ENCODE assay signal across 22 cellular contexts in genomic region chr12:110568752-110569151, GRCh38.
"Had no signal": no experiment of that assay in that cellular context is flagged by ENCODE, and none has a peak within 500 bp of the region (broad histone marks: within the 10 kb centered on the region; RNA-seq: fewer than 3 reads in every experiment).

No MANE protein-coding gene starts in this region.

- H3K27ac ChIP-seq: dorsolateral prefrontal cortex, gastroesophageal sphincter, heart left ventricle, hepatocyte, neutrophil, pancreas, thoracic aorta, tibial nerve, upper lobe of left lung had no signal

- H3K27ac Mint-ChIP-seq: memory B cell had no signal

- H3K27me3 Mint-ChIP-seq: memory B cell; natural killer cell treated with Interleukin-12 subunit alpha and Interleukin-12 subunit beta and Interleukin-15 and Interleukin-18, amount 100 ng/mL, for 72 hours; stimulated activated memory B cell treated with anti-CD40 and anti-IgM and Interleukin-4, amounts not matched to agents 10 μg/mL and 1 μg/mL and 100 μg/mL, for 72 hours; stimulated activated naive CD8-positive, alpha-beta T cell treated with anti-CD3 and anti-CD28 coated beads, Interleukin-15, Interleukin-2, amounts not matched to agents 100 ng/mL and 50 ng/mL, for 24 hours had no signal

- H3K36me3 ChIP-seq: gastroesophageal sphincter, heart left ventricle, neutrophil, pancreas, thoracic aorta, tibial nerve, upper lobe of left lung had no signal

- H3K27me3 ChIP-seq: dorsolateral prefrontal cortex, gastroesophageal sphincter, heart left ventricle, hepatocyte, neutrophil, pancreas, tibial nerve, upper lobe of left lung had no signal

- ATAC-seq: gastroesophageal sphincter; heart left ventricle; left lobe of liver; natural killer cell treated with Interleukin-12 subunit alpha and Interleukin-12 subunit beta and Interleukin-15 and Interleukin-18, amount 100 ng/mL, for 72 hours; pancreas; sciatic nerve; stimulated activated memory B cell treated with anti-CD40 and anti-IgM and Interleukin-4, amounts not matched to agents 10 μg/mL and 1 μg/mL and 100 μg/mL, for 72 hours had no signal

- DNase-seq: dorsolateral prefrontal cortex; effector CD4-positive, alpha-beta T cell; heart left ventricle; kidney; pancreas; stimulated activated CD4-positive, alpha-beta T cell treated with anti-CD3 and anti-CD28 coated beads, Interleukin-2, amount 100 ng/mL, for 24 hours; stimulated activated CD4-positive, alpha-beta T cell treated with anti-CD3 and anti-CD28 coated beads, Interleukin-4, amount 100 ng/mL, for 4 hours; upper lobe of left lung had no signal

- H3K4me3 Mint-ChIP-seq: memory B cell; natural killer cell treated with Interleukin-12 subunit alpha and Interleukin-12 subunit beta and Interleukin-15 and Interleukin-18, amount 100 ng/mL, for 72 hours; neural crest cell; stimulated activated memory B cell treated with anti-CD40 and anti-IgM and Interleukin-4, amounts not matched to agents 10 μg/mL and 1 μg/mL and 100 μg/mL, for 72 hours; stimulated activated naive CD8-positive, alpha-beta T cell treated with anti-CD3 and anti-CD28 coated beads, Interleukin-15, Interleukin-2, amounts not matched to agents 100 ng/mL and 50 ng/mL, for 24 hours had no signal

- H3K4me3 ChIP-seq: dorsolateral prefrontal cortex, gastroesophageal sphincter, heart left ventricle, hepatocyte, lung, pancreas, smooth muscle cell, thoracic aorta, tibial nerve, upper lobe of left lung had no signal

- H3K9me3 ChIP-seq: neutrophil, pancreas had no signal
